In genomic region chr12:67451206-67451605, GRCh38 we compare ENCODE assay signal across 16 cellular contexts.
DNase-seq lines count a peak whose midpoint lies in the region; ATAC-seq, FAIRE-seq and TF ChIP-seq lines count a peak whose summit lies in the region.
"Had no signal": no experiment of that assay in that cellular context is flagged by ENCODE, and none has a peak within 500 bp of the region (broad histone marks: within the 10 kb centered on the region; RNA-seq: fewer than 3 reads in every experiment).

No MANE protein-coding gene starts in this region.

- no peak overlapping the region for H3K4me3 ChIP-seq in MM.1S (ENCODE audit: low read length)

- DNase-seq in ELF-1 (ENCODE audit: low read depth, low spot score) (peak; percentile 28), MM.1S (no peak), T-cell (no peak), left colon (no peak), OCI-M1 (lab: John Stamatoyannopoulos, UW) (no peak), NCI-H2171 treated with DMSO at 0.1 percent for 48 hours (lab: John Stamatoyannopoulos, UW) (no peak), frontal cortex (ENCODE audit: low spot score in 2 of 2) (no peak)
- DNase-seq: COR-L47, H9, NCI-H2029, NCI-H774 had no signal

- peaks cover 51 to 54% (median 54%) of the 10 kb centered on the region in 3 donors for H3K4me1 Mint-ChIP-seq in T-cell

- ATAC-seq in T-cell (replicated peaks in 1 of 4), result no peak
- peak; percentile 26 for ATAC-seq in left colon

- H3K27ac Mint-ChIP-seq in T-cell, result peak overlapping the region; percentile 2 to 7
- H3K27ac Mint-ChIP-seq: H9 had no signal

- H3K27me3 ChIP-seq in MM.1S (replicated peaks; ENCODE audit: insufficient read depth, low read length), result no peaks in the 10 kb centered on the region

- H3K27ac ChIP-seq in MM.1S (ENCODE audit: low read length), result peak overlapping the region; percentile 62; the same call in 1 of the 2 replicates
- H3K27ac ChIP-seq: C4-2B, HL-60, RWPE1 had no signal

- H3K79me2 ChIP-seq in MM.1S (ENCODE audit: low read length), result no peaks in the 10 kb centered on the region

- H3K9ac ChIP-seq in MM.1S (ENCODE audit: low read length), result no peak overlapping the region

- peak overlapping the region; percentile 42; the same call in 1 of the 2 replicates for H3K4me2 ChIP-seq in MM.1S (ENCODE audit: low read depth, low read length)

- H2AFZ ChIP-seq in MM.1S (ENCODE audit: low read length), result no peak overlapping the region

- H3K4me3 Mint-ChIP-seq in T-cell, result peak overlapping the region in 1 of 3 donors; percentile 67
- H3K4me3 Mint-ChIP-seq: H9 had no signal

- intact Hi-C loops in left colon (cut with DNase I, micrococcal nuclease), result no loop called here

- FAIRE-seq in frontal cortex (lab: Jason Lieb, UNC), result no peak
- FAIRE-seq: GM19239, HTR-8/SVneo had no signal

- no peaks in the 10 kb centered on the region for H3K9me2 ChIP-seq in MM.1S (replicated peaks; ENCODE audit: insufficient read depth, low read length)

- no peak for TF ChIP-seq CTCF in MM.1S (IDR thresholded peaks at IDR 0.05; ENCODE audit: low read length)

- peaks cover 51% of the 10 kb centered on the region for H3K4me1 ChIP-seq in MM.1S (ENCODE audit: low read length)

- H3K9me3 ChIP-seq in MM.1S (replicated peaks; ENCODE audit: insufficient read depth, low read length), result no peaks in the 10 kb centered on the region

- H3K27me3 Mint-ChIP-seq in T-cell, result no peaks in the 10 kb centered on the region

- peaks cover 0 to 3% (median 0%) of the 10 kb centered on the region in 3 donors for H3K9me3 Mint-ChIP-seq in T-cell
- H3K9me3 Mint-ChIP-seq: H9 had no signal

- CTCF ChIA-PET in T-cell (lab: Charles Lee), result interaction anchor here in 1 of 2 donors (0.6 kb wide), 1 partner anchor 77 kb away, joined by 4 read pairs; no protein-coding TSS in a partner anchor

- POLR2A ChIA-PET in T-cell (lab: Charles Lee), result interaction anchor here in 1 of 2 donors (0.7 kb wide), 1 partner anchor 213 kb away, joined by 14 read pairs; no protein-coding TSS in a partner anchor

- no peaks in the 10 kb centered on the region for H3K36me3 ChIP-seq in MM.1S (replicated peaks; ENCODE audit: insufficient read depth, low read length)

- H3K36me3 Mint-ChIP-seq in T-cell, result no peaks in the 10 kb centered on the region

- no peaks in the 10 kb centered on the region for H4K20me1 ChIP-seq in MM.1S (ENCODE audit: insufficient read depth, low read length)

- peaks cover 46% of the 10 kb centered on the region for H3F3A ChIP-seq in MM.1S (ENCODE audit: insufficient read depth, low read length)
